In the genomic region with DNA sequence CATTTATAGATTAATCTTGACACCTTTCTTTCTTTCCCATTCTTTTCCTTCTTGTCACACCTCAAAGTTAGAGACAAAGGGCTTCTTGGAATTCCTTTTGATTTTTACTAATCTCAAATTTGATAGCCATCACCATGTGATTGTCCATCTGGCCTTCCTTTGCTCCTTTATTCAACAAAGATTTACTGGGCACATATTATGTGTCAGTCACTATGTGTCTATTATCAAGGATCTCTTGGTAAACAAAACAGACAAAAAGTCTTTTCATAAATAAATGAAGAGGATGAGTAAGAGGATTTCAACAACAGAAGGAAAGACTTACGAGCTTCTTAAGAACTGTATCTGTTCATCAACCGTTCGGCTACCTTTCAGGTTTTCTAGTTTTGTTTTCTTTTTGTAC, we compare ENCODE assay signal across 25 cellular contexts. TPM values are rescaled to one million over a fixed set of nuclear protein-coding genes. Genes with fewer than 3 reads are reported as not detected.
DNase-seq lines count a peak whose midpoint lies in the region; ATAC-seq and TF ChIP-seq lines count a peak whose summit lies in the region.
"Had no signal": no experiment of that assay in that cellular context is flagged by ENCODE, and none has a peak within 500 bp of the region (broad histone marks: within the 10 kb centered on the region; RNA-seq: fewer than 3 reads in every experiment).

No MANE protein-coding gene starts in this region.

- H3K79me2 ChIP-seq in H9 (ENCODE audit: insufficient read depth, low read length) = no peaks in the 10 kb centered on the region

- peaks cover 2% of the 10 kb centered on the region; the same call in 1 of the 2 replicates for H3K4me1 ChIP-seq in H9 (ENCODE audit: insufficient read depth, low read length)
- H3K4me1 ChIP-seq in iPS-20b (ENCODE audit: insufficient read depth, low read length) = peaks cover 24% of the 10 kb centered on the region
- H3K4me1 ChIP-seq: A549, BE2C had no signal

- no peaks in the 10 kb centered on the region for H3K27me3 ChIP-seq in H9 (ENCODE audit: insufficient read depth, low read length)
- no peaks in the 10 kb centered on the region for H3K27me3 ChIP-seq in iPS-20b (ENCODE audit: insufficient read depth, low read length)
- H3K27me3 ChIP-seq: BLaER1 treated with 17β-estradiol and CSF1 and Interleukin-3, amounts not matched to agents 10 nM and 100 nM had no signal

- WGBS in H9 (ENCODE audit: extremely low coverage, insufficient read length, low lambda C conversion rate) = no CpG with 5 or more reads among the region's 3 CpGs

- H3K23me2 ChIP-seq in H9 (ENCODE audit: insufficient read length, low read depth, low read length, poor library complexity, severe bottlenecking) = no peaks in the 10 kb centered on the region

- H2BK120ac ChIP-seq in H9 (ENCODE audit: low read depth, low read length, poor library complexity, severe bottlenecking) = no peak overlapping the region

- no peak for ATAC-seq in stimulated activated naive CD8-positive, alpha-beta T cell treated with anti-CD3 and anti-CD28 coated beads, Interleukin-15, amount 100 ng/mL, for 72 hours
- ATAC-seq in HG03571 (IDR thresholded peaks at IDR 0.05; ENCODE audit: unreplicated experiment) = no peak
- ATAC-seq: A549 had no signal

- peaks cover 32 to 36% of the 10 kb centered on the region in 2 experiments for H3K4me1 Mint-ChIP-seq in H9
- H3K4me1 Mint-ChIP-seq in stimulated activated naive CD8-positive, alpha-beta T cell treated with anti-CD3 and anti-CD28 coated beads, Interleukin-15, amount 100 ng/mL, for 72 hours = peaks cover 8% of the 10 kb centered on the region
- H3K4me1 Mint-ChIP-seq: CD8-positive, alpha-beta memory T cell had no signal

- no peak overlapping the region for H2BK15ac ChIP-seq in H9 (ENCODE audit: low read depth, low read length)

- H2BK20ac ChIP-seq in H9 (ENCODE audit: low read depth, low read length, poor library complexity, severe bottlenecking) = no peak overlapping the region

- H3K23ac ChIP-seq in H9 (ENCODE audit: insufficient read length, low read depth, low read length) = no peak overlapping the region

- no peaks in the 10 kb centered on the region for H3K9me3 Mint-ChIP-seq in H9
- no peaks in the 10 kb centered on the region for H3K9me3 Mint-ChIP-seq in stimulated activated naive CD8-positive, alpha-beta T cell treated with anti-CD3 and anti-CD28 coated beads, Interleukin-15, amount 100 ng/mL, for 72 hours
- H3K9me3 Mint-ChIP-seq: CD14-positive monocyte; CD4-positive, alpha-beta T cell; HFFc6 had no signal

- no peaks in the 10 kb centered on the region for H3K36me3 ChIP-seq in iPS-20b (ENCODE audit: insufficient read depth, low read depth, low read length)
- H3K36me3 ChIP-seq: BE2C; BLaER1 treated with 17β-estradiol and CSF1 and Interleukin-3, amounts not matched to agents 10 nM and 100 nM; HAP-1 had no signal

- no peak for TF ChIP-seq CTCF in H9 (conservative IDR thresholded peaks at IDR 0.05)

- H3K4ac ChIP-seq in H9 (ENCODE audit: low read depth, low read length) = no peak overlapping the region

- H3T11ph ChIP-seq in H9 (ENCODE audit: low read length) = no peak overlapping the region

- no peaks in the 10 kb centered on the region for H3K79me1 ChIP-seq in H9 (ENCODE audit: insufficient read depth, low read depth, low read length, poor library complexity, severe bottlenecking)

- H3K27ac Mint-ChIP-seq in H9 = peak overlapping the region in 2 of 3 experiments; percentile 30 to 63; a peak in 3 of 7 replicates
- H3K27ac Mint-ChIP-seq in stimulated activated naive CD8-positive, alpha-beta T cell treated with anti-CD3 and anti-CD28 coated beads, Interleukin-15, amount 100 ng/mL, for 72 hours = no peak overlapping the region
- H3K27ac Mint-ChIP-seq: CD14-positive monocyte; CD4-positive, alpha-beta T cell; CD8-positive, alpha-beta memory T cell; HFFc6 had no signal

- DNase-seq in COLO829 (ENCODE audit: low spot score) (peak; percentile 66), H9 (no peak), GF-D8 (lab: John Stamatoyannopoulos, UW) (no peak)
- no peak for DNase-seq in stimulated activated naive CD8-positive, alpha-beta T cell treated with anti-CD3 and anti-CD28 coated beads, Interleukin-15, amount 100 ng/mL, for 72 hours
- DNase-seq: 8988T; ACHN; AML-193; BE2C; Calu3; CD4-positive, alpha-beta T cell; CD8-positive, alpha-beta memory T cell; COR-L47; DMS53; DMS79 treated with DMSO at 0.1 percent for 48 hours; GM23248; HFFc6 had no signal

- no peak overlapping the region for H2AK5ac ChIP-seq in H9 (ENCODE audit: insufficient read length, low read length)

- H3K27ac ChIP-seq in H9 (ENCODE audit: insufficient read length, low read depth, low read length) = no peak overlapping the region
- H3K27ac ChIP-seq in iPS-20b (ENCODE audit: low read length) = no peak overlapping the region
- H3K27ac ChIP-seq: A549; BLaER1 treated with 17β-estradiol and CSF1 and Interleukin-3, amounts not matched to agents 10 nM and 100 nM; GM23248 had no signal

- H4K8ac ChIP-seq in H9 (replicated peaks; ENCODE audit: insufficient read length, low read depth, low read length) = no peak overlapping the region

- H3K4me3 ChIP-seq in iPS-20b (ENCODE audit: low read length) = 0 out of 2 replicates have a peak overlapping the region, but pooled peaks have one; percentile 24
- H3K4me3 ChIP-seq: A549; BLaER1 treated with 17β-estradiol and CSF1 and Interleukin-3, amounts not matched to agents 10 nM and 100 nM; GM23248; HAP-1 had no signal

- no peak overlapping the region for H2BK12ac ChIP-seq in H9 (ENCODE audit: insufficient read length, low read depth, low read length)

- no peak overlapping the region for H3K56ac ChIP-seq in H9 (ENCODE audit: insufficient read length, low read depth, low read length)

- H3K18ac ChIP-seq in H9 (ENCODE audit: insufficient read length, low read depth, low read length) = no peak overlapping the region

- no peak overlapping the region for H3K14ac ChIP-seq in H9 (ENCODE audit: insufficient read depth, low read length)

- no peak overlapping the region for H3K4me3 Mint-ChIP-seq in H9
- no peak overlapping the region for H3K4me3 Mint-ChIP-seq in stimulated activated naive CD8-positive, alpha-beta T cell treated with anti-CD3 and anti-CD28 coated beads, Interleukin-15, amount 100 ng/mL, for 72 hours
- H3K4me3 Mint-ChIP-seq: CD14-positive monocyte; CD4-positive, alpha-beta T cell; CD8-positive, alpha-beta memory T cell; HFFc6 had no signal

- H4K91ac ChIP-seq in H9 (ENCODE audit: insufficient read length, low read depth, low read length) = no peak overlapping the region

- H4K20me1 ChIP-seq in H9 (ENCODE audit: control insufficient read depth, insufficient read depth, insufficient read length) = no peaks in the 10 kb centered on the region
- H4K20me1 ChIP-seq: BLaER1 treated with 17β-estradiol and CSF1 and Interleukin-3, amounts not matched to agents 10 nM and 100 nM had no signal

- H3K9me3 ChIP-seq in H9 (ENCODE audit: control insufficient read depth, low read depth, low read length) = no peaks in the 10 kb centered on the region
- H3K9me3 ChIP-seq in iPS-20b (ENCODE audit: insufficient read depth, low read depth, low read length) = no peaks in the 10 kb centered on the region
- H3K9me3 ChIP-seq: A549; BE2C; BLaER1 treated with 17β-estradiol and CSF1 and Interleukin-3, amounts not matched to agents 10 nM and 100 nM; HAP-1 had no signal

- no peak overlapping the region for H3K4me2 ChIP-seq in H9 (ENCODE audit: insufficient read depth, insufficient read length, low read length)
- H3K4me2 ChIP-seq: A549; BLaER1 treated with 17β-estradiol and CSF1 and Interleukin-3, amounts not matched to agents 10 nM and 100 nM had no signal

- no peak overlapping the region for H4K5ac ChIP-seq in H9 (ENCODE audit: insufficient read length, low read depth, low read length)

- H3K9ac ChIP-seq in H9 (ENCODE audit: extremely low read depth, insufficient read length, low read length) = no peak overlapping the region
- no peak overlapping the region for H3K9ac ChIP-seq in iPS-20b (ENCODE audit: low read depth, low read length)
- H3K9ac ChIP-seq: BLaER1 treated with 17β-estradiol and CSF1 and Interleukin-3, amounts not matched to agents 10 nM and 100 nM; GM23248 had no signal

- H2BK5ac ChIP-seq in H9 (ENCODE audit: insufficient read length, low read length) = no peak overlapping the region

- H2AFZ ChIP-seq in H9 (ENCODE audit: low read length) = no peak overlapping the region
- H2AFZ ChIP-seq: GM23248 had no signal

- peaks cover 0 to 2% (median 0%) of the 10 kb centered on the region in 3 experiments; a peak in 1 of 7 replicates for H3K36me3 Mint-ChIP-seq in H9 (ENCODE audit: insufficient read depth in 1 of 3, low read depth in 3 of 3)
- H3K36me3 Mint-ChIP-seq: CD14-positive monocyte; CD8-positive, alpha-beta memory T cell had no signal

- no peaks in the 10 kb centered on the region for H3K27me3 Mint-ChIP-seq in H9 (ENCODE audit: low read depth)
- peaks cover 33% of the 10 kb centered on the region for H3K27me3 Mint-ChIP-seq in stimulated activated naive CD8-positive, alpha-beta T cell treated with anti-CD3 and anti-CD28 coated beads, Interleukin-15, amount 100 ng/mL, for 72 hours

RNA-seq across cellular contexts. Expression of a gene that starts 56.5 kb away (rescaled TPM):
- total RNA-seq in H9 (2021) = not detected in 2 replicates
- total RNA-seq: Calu3; CD4-positive, alpha-beta T cell; CD8-positive, alpha-beta memory T cell; Daoy; G401; GM23248; H4; HFFc6 had no signal

Comparison
In these comparisons a context has a peak if more than half of its experiments do, and no peak if none do; other contexts are left out.
1. H3K27ac Mint-ChIP-seq: peak in H9 (2 of 3); none in stimulated activated naive CD8-positive, alpha-beta T cell treated with anti-CD3 and anti-CD28 coated beads, Interleukin-15, amount 100 ng/mL, for 72 hours (0 of 2).